In the genomic region with DNA sequence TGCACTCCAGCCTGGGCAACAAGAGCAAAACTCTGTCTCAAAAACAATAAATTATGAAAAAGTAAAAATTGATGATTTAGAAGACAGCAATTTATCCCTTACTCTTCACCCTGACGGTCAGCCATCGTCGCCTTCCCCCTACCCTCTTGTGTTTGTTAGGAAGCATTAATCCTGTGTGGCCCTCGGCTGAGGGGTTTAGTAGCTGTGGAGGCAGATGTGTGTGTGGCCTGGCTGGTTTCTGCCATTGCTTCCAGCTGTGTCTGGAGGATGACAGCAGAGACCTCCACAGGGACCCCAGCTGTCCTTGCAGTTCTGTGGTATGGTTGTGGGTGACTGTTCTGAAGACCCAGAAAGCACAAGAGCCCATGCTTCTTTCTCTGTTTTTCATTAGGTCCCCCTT, we compare ENCODE assay signal across 25 cellular contexts. TPM values are rescaled to one million over a fixed set of nuclear protein-coding genes. Genes with fewer than 3 reads are reported as not detected.
"Had no signal": no experiment of that assay in that cellular context is flagged by ENCODE, and none has a peak within 500 bp of the region (broad histone marks: within the 10 kb centered on the region; RNA-seq: fewer than 3 reads in every experiment).

No MANE protein-coding gene starts in this region.

- H3K27ac Mint-ChIP-seq: nephron; stimulated activated naive CD8-positive, alpha-beta T cell treated with anti-CD3 and anti-CD28 coated beads, Interleukin-15, Interleukin-2, amounts not matched to agents 100 ng/mL and 50 ng/mL, for 24 hours had no signal

- DNase-seq: activated CD4-positive, alpha-beta memory T cell treated with anti-CD3 and anti-CD28 coated beads for 36 hours; activated CD4-positive, alpha-beta T cell treated with anti-CD3 and anti-CD28 coated beads for 36 hours; activated CD8-positive, alpha-beta memory T cell treated with anti-CD3 and anti-CD28 coated beads, Interleukin-2, amount 10 ng/mL, durations not matched to agents 7 days and 5 days; activated naive CD4-positive, alpha-beta T cell treated with anti-CD3 and anti-CD28 coated beads for 36 hours; activated T-cell treated with anti-CD3 and anti-CD28 coated beads, Interleukin-2, amount 50 U/mL, for 1 hour; gastrocnemius medialis; heart right ventricle; immature natural killer cell; kidney glomerular epithelial cell; left ventricle myocardium inferior; mammary epithelial cell; midbrain; nucleus accumbens; upper lobe of left lung had no signal

- H3K4me3 ChIP-seq: breast epithelium, coronary artery, gastrocnemius medialis, heart right ventricle, left ventricle myocardium inferior, prostate gland, right atrium auricular region, skin epidermis, thoracic aorta, upper lobe of left lung had no signal

- H3K27me3 Mint-ChIP-seq: activated CD8-positive, alpha-beta memory T cell treated with anti-CD3 and anti-CD28 coated beads, Interleukin-2, amount 10 ng/mL, durations not matched to agents 7 days and 5 days had no signal

- ATAC-seq: activated CD4-positive, alpha-beta T cell treated with anti-CD3 and anti-CD28 coated beads for 36 hours; activated CD8-positive, alpha-beta memory T cell treated with anti-CD3 and anti-CD28 coated beads, Interleukin-2, amount 10 ng/mL, durations not matched to agents 7 days and 5 days; gastrocnemius medialis had no signal

- H3K4me1 ChIP-seq: breast epithelium, gastrocnemius medialis, prostate gland, right atrium auricular region had no signal

- H3K4me1 Mint-ChIP-seq: nephron had no signal

- H3K36me3 ChIP-seq: breast epithelium, prostate gland had no signal

- H3K9me3 Mint-ChIP-seq: immature natural killer cell, nephron had no signal

- H3K27me3 ChIP-seq: breast epithelium, gastrocnemius medialis, heart right ventricle, right atrium auricular region, upper lobe of left lung had no signal

- H3K27ac ChIP-seq: left ventricle myocardium inferior, right atrium auricular region had no signal

- H3K9me3 ChIP-seq: breast epithelium, left ventricle myocardium inferior, prostate gland, right atrium auricular region, thoracic aorta had no signal

- FAIRE-seq: astrocyte, endometrium, TTC549 had no signal

- H3K4me3 Mint-ChIP-seq: activated CD4-positive, alpha-beta memory T cell treated with anti-CD3 and anti-CD28 coated beads for 36 hours; activated CD4-positive, alpha-beta T cell treated with anti-CD3 and anti-CD28 coated beads for 36 hours; activated CD8-positive, alpha-beta memory T cell treated with anti-CD3 and anti-CD28 coated beads, Interleukin-2, amount 10 ng/mL, durations not matched to agents 7 days and 5 days; activated naive CD4-positive, alpha-beta T cell treated with anti-CD3 and anti-CD28 coated beads for 36 hours; immature natural killer cell; nephron; stimulated activated naive CD8-positive, alpha-beta T cell treated with anti-CD3 and anti-CD28 coated beads, Interleukin-15, Interleukin-2, amounts not matched to agents 100 ng/mL and 50 ng/mL, for 24 hours had no signal

RNA-seq across cellular contexts. Expression of a gene that starts 25.9 kb away (rescaled TPM):
- total RNA-seq: activated CD8-positive, alpha-beta memory T cell treated with anti-CD3 and anti-CD28 coated beads, Interleukin-2, amount 10 ng/mL, durations not matched to agents 7 days and 5 days had no signal
- polyA plus RNA-seq: immature natural killer cell had no signal
